24 cellular contexts compared by ENCODE assay signal in genomic region chr17:2445638-2446037, GRCh38. TPM values are rescaled to one million over a fixed set of nuclear protein-coding genes. Genes with fewer than 3 reads are reported as not detected.
A peak's percentile ranks its signal among the peaks of the same experiment; 100 is the strongest.
DNase-seq lines count a peak whose midpoint lies in the region; ATAC-seq, FAIRE-seq and TF ChIP-seq lines count a peak whose summit lies in the region.
"Had no signal": no experiment of that assay in that cellular context is flagged by ENCODE, and none has a peak within 500 bp of the region (broad histone marks: within the 10 kb centered on the region; RNA-seq: fewer than 3 reads in every experiment).

No MANE protein-coding gene starts in this region.

- TF ChIP-seq CTCF in osteoblast (IDR thresholded peaks at IDR 0.05; ENCODE audit: extremely low read depth, low read depth, low read length) = no peak

- H2AFZ ChIP-seq in osteoblast (ENCODE audit: low read length) = no peak overlapping the region

- no peaks in the 10 kb centered on the region for H4K20me1 ChIP-seq in osteoblast (ENCODE audit: insufficient read depth, low read length)
- H4K20me1 ChIP-seq: BLaER1 had no signal

- H3K79me2 ChIP-seq in osteoblast (ENCODE audit: insufficient read depth, low read length) = no peaks in the 10 kb centered on the region

- in situ Hi-C loops in KBM-7 (cut with MboI; ENCODE audit: low pct_unique_long_range_greater_than_20kb, low sequenced_read_pairs) = no loop called here

- peaks cover 3% of the 10 kb centered on the region for H3K36me3 ChIP-seq in osteoblast (ENCODE audit: insufficient read depth, low read length)

- H3K27me3 ChIP-seq in osteoblast (ENCODE audit: insufficient read depth, low read length) = no peaks in the 10 kb centered on the region
- H3K27me3 ChIP-seq: BLaER1 had no signal

- FAIRE-seq in G401.6 (lab: Jason Lieb, UNC) = peak; percentile 55
- FAIRE-seq in colon (lab: Jason Lieb, UNC) = peak; percentile 36
- peak; percentile 76 for FAIRE-seq in islet of Langerhans (lab: Jason Lieb, UNC)
- FAIRE-seq: A204.1, GM12891, GM18507, H54 had no signal

- no peak overlapping the region for H3K27ac ChIP-seq in osteoblast (ENCODE audit: low read depth, low read length)
- H3K27ac ChIP-seq: 22Rv1, BLaER1, C4-2B had no signal

- H3K4me1 ChIP-seq in osteoblast (ENCODE audit: insufficient read depth, low read length) = no peaks in the 10 kb centered on the region

- DNase-seq in osteoblast (ENCODE audit: insufficient read length, low spot score, missing footprints) = peak; percentile 35
- DNase-seq in KBM-7 = no peak
- no peak for DNase-seq in SKM-1 treated with dmso at 0.1 percent for 144 hours (lab: John Stamatoyannopoulos, UW; ENCODE audit: unreplicated experiment)
- DNase-seq in NCI-H2227 treated with DMSO at 0.1 percent for 48 hours (lab: John Stamatoyannopoulos, UW) = no peak
- DNase-seq: Caco-2; CD4-positive, CD25-positive, alpha-beta regulatory T cell; CD8-positive, alpha-beta T cell; DMS153; EL; GF-D8; GOT3; HFFc6 had no signal

- no peak overlapping the region for H3K4me3 ChIP-seq in osteoblast (ENCODE audit: insufficient read depth, low read length)
- H3K4me3 ChIP-seq: BLaER1, HAP-1 had no signal

- no peak overlapping the region for H3K4me2 ChIP-seq in osteoblast (ENCODE audit: insufficient read depth, low read length)
- H3K4me2 ChIP-seq: BLaER1 had no signal

- H3K9me3 ChIP-seq in osteoblast (ENCODE audit: low read depth, low read length) = no peaks in the 10 kb centered on the region
- H3K9me3 ChIP-seq: HAP-1 had no signal

- no peak for ATAC-seq in HG02588 (IDR thresholded peaks at IDR 0.05; ENCODE audit: unreplicated experiment)
- ATAC-seq: CD8-positive, alpha-beta T cell had no signal

RNA-seq across cellular contexts. Expression of gene MNT, which starts 44.8 kb away (rescaled TPM):
- 12.3 and 14.1 TPM in 2 replicates for total RNA-seq in osteoblast
